1 cellular context compared by ENCODE assay signal in the genomic region with DNA sequence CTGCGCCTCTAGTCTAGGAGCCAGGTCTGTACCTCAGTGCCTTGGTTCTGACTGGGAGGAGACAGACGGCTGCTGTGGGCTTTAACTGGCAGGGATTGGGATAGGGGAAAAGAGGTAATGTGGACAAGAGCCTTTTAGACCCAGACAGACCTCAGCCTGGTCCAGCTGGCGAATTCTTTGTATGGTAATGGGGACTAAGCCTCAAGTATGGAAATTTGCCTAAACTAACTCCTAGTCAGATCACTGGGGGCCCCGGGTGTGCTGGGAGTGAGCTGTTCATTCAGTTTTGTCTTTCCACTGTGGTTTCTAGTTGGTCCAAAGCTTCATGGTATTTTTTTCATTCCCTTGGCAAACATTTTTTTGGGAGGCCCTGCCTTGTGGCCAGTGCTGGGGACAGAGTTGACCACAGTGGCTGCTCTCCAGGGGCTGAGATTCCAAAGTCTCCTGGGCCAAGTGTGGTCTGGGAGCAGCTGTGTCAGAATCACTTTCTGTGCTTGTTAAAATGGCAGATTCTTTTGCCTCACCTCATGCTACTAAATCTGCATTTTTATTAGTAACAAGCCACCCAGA.
TF ChIP-seq lines count a peak whose summit lies in the region.

No MANE protein-coding gene starts in this region.

TF ChIP-seq in H1, 55 proteins besides CTCF, POLR2A, EP300 and RAD21 (continued from another document):
- no peak for TF ChIP-seq KDM4A (IDR thresholded peaks at IDR 0.05; ENCODE audit: low read depth, low read length, severe bottlenecking)
- TF ChIP-seq, protein P1, sequence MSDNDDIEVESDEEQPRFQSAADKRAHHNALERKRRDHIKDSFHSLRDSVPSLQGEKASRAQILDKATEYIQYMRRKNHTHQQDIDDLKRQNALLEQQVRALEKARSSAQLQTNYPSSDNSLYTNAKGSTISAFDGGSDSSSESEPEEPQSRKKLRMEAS (IDR thresholded peaks at IDR 0.05): no peak
- no peak for TF ChIP-seq ZNF274 (IDR thresholded peaks at IDR 0.05; ENCODE audit: borderline replicate concordance, extremely low read depth, low read length)
- no peak for TF ChIP-seq NANOG (IDR thresholded peaks at IDR 0.05; ENCODE audit: insufficient read depth, low read depth, low read length, poor library complexity, severe bottlenecking)
- no peak for TF ChIP-seq SP4 (IDR thresholded peaks at IDR 0.05; ENCODE audit: low read length)
- TF ChIP-seq, protein P2, sequence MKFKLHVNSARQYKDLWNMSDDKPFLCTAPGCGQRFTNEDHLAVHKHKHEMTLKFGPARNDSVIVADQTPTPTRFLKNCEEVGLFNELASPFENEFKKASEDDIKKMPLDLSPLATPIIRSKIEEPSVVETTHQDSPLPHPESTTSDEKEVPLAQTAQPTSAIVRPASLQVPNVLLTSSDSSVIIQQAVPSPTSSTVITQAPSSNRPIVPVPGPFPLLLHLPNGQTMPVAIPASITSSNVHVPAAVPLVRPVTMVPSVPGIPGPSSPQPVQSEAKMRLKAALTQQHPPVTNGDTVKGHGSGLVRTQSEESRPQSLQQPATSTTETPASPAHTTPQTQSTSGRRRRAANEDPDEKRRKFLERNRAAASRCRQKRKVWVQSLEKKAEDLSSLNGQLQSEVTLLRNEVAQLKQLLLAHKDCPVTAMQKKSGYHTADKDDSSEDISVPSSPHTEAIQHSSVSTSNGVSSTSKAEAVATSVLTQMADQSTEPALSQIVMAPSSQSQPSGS (IDR thresholded peaks at IDR 0.05; ENCODE audit: low read length): no peak
- TF ChIP-seq CHD2 (IDR thresholded peaks at IDR 0.05; ENCODE audit: low read length): no peak
- TF ChIP-seq FOSL1 (IDR thresholded peaks at IDR 0.05; ENCODE audit: insufficient read depth, low read depth, low read length): no peak
- TF ChIP-seq CBX8 (IDR thresholded peaks at IDR 0.05; ENCODE audit: borderline replicate concordance, low read depth, low read length): no peak
- TF ChIP-seq, protein P3, sequence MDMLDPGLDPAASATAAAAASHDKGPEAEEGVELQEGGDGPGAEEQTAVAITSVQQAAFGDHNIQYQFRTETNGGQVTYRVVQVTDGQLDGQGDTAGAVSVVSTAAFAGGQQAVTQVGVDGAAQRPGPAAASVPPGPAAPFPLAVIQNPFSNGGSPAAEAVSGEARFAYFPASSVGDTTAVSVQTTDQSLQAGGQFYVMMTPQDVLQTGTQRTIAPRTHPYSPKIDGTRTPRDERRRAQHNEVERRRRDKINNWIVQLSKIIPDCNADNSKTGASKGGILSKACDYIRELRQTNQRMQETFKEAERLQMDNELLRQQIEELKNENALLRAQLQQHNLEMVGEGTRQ (IDR thresholded peaks at IDR 0.05; ENCODE audit: low read length): no peak
- TF ChIP-seq TEAD4 (IDR thresholded peaks at IDR 0.05; ENCODE audit: low read depth, low read length): no peak
- no peak for TF ChIP-seq EZH2 (IDR thresholded peaks at IDR 0.05; ENCODE audit: low read depth, low read length, severe bottlenecking)
TF ChIP-seq in H1: peak in this region for 0.
